In the genomic region with DNA sequence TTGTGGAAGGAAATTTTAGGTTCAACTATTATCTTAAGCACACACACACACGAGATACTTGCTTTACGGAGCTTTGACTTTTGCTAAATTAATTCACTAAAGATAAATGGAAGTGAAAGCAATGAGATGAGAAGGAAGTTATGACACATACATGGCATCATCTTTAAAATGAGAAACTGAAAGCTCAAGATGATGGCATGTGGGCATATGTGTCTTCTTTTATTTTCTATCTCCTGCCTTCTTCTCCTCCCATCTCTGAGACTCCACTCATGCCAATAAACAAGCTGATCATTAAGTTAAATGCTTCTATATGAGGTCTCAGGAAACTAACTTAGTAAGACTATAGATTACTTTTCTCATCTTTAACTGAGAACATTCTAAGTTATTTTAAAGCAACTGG, we compare ENCODE assay signal across 11 cellular contexts.
A peak's percentile ranks its signal among the peaks of the same experiment; 100 is the strongest.
DNase-seq lines count a peak whose midpoint lies in the region; ATAC-seq, FAIRE-seq and TF ChIP-seq lines count a peak whose summit lies in the region.
"Had no signal": no experiment of that assay in that cellular context is flagged by ENCODE, and none has a peak within 500 bp of the region (broad histone marks: within the 10 kb centered on the region; RNA-seq: fewer than 3 reads in every experiment).

No MANE protein-coding gene starts in this region.

- H3K36me3 Mint-ChIP-seq in activated T-helper 1 cell treated with anti-CD3 and anti-CD28 coated beads, Interleukin-12 subunit alpha, Interleukin-12 subunit beta, Interleukin-2, Interleukin-4 antibody, amounts not matched to agents 30 ng/mL and 10 ng/mL and 1 ng/mL, durations not matched to agents 14 hours and 24 hours and 36 hours (ENCODE audit: low read depth): no peaks in the 10 kb centered on the region
- no peaks in the 10 kb centered on the region for H3K36me3 Mint-ChIP-seq in GM23338 (ENCODE audit: low read depth)

- peaks cover 2% of the 10 kb centered on the region for H3K79me2 ChIP-seq in HepG2 (ENCODE audit: insufficient read depth, low read length)
- H3K79me2 ChIP-seq in GM23338 (replicated peaks; ENCODE audit: insufficient read depth): peaks cover 40% of the 10 kb centered on the region

- no peak for TF ChIP-seq CTCF in right lobe of liver (IDR thresholded peaks at IDR 0.05)
- no peak for TF ChIP-seq CTCF in HepG2 (CRISPR knock-in tag; IDR thresholded peaks at IDR 0.05)
- TF ChIP-seq CTCF in GM23338 (conservative IDR thresholded peaks at IDR 0.05; ENCODE audit: low read depth in 2 of 2): no peak

- no peaks in the 10 kb centered on the region for H3K9me3 Mint-ChIP-seq in activated T-helper 1 cell treated with anti-CD3 and anti-CD28 coated beads, Interleukin-12 subunit alpha, Interleukin-12 subunit beta, Interleukin-2, Interleukin-4 antibody, amounts not matched to agents 30 ng/mL and 10 ng/mL and 1 ng/mL, durations not matched to agents 14 hours and 24 hours and 36 hours
- H3K9me3 Mint-ChIP-seq in GM23338: no peaks in the 10 kb centered on the region

- H3K9ac ChIP-seq in HepG2 (ENCODE audit: insufficient read depth, low read depth, low read length): no peak overlapping the region

- H3K9me2 ChIP-seq in GM23338 (ENCODE audit: insufficient read depth): no peaks in the 10 kb centered on the region

- WGBS in right lobe of liver (ENCODE audit: insufficient coverage, low coverage, low lambda C conversion rate, missing lambda C conversion rate): 27% methylated on average over 2 of the region's 2 CpGs
- WGBS in HepG2 (ENCODE audit: low lambda C conversion rate): 91% methylated on average over 2 of the region's 2 CpGs

- H3K27ac Mint-ChIP-seq in activated T-helper 1 cell treated with anti-CD3 and anti-CD28 coated beads, Interleukin-12 subunit alpha, Interleukin-12 subunit beta, Interleukin-2, Interleukin-4 antibody, amounts not matched to agents 30 ng/mL and 10 ng/mL and 1 ng/mL, durations not matched to agents 14 hours and 24 hours and 36 hours: peak overlapping the region; percentile 76
- no peak overlapping the region for H3K27ac Mint-ChIP-seq in GM23338

- BruUV-seq in HepG2 (replicated peaks; lab: Mats Ljungman, UMichigan): no TSS peak

- H3K4me1 ChIP-seq in right lobe of liver: no peaks in the 10 kb centered on the region
- H3K4me1 ChIP-seq in HepG2 (ENCODE audit: insufficient read depth, low read length): peaks cover 7% of the 10 kb centered on the region
- H3K4me1 ChIP-seq in GM23338 (ENCODE audit: insufficient read depth): no peaks in the 10 kb centered on the region

- TF ChIP-seq RAD21 in HepG2 (CRISPR knock-in tag; IDR thresholded peaks at IDR 0.05): no peak

- TF ChIP-seq EP300 in HepG2 (IDR thresholded peaks at IDR 0.05; ENCODE audit: low read depth in 2 of 2, low read length in 2 of 2) (no peak), HepG2 (CRISPR knock-in tag; IDR thresholded peaks at IDR 0.05; ENCODE audit: borderline replicate concordance) (no peak)

- peaks cover 32% of the 10 kb centered on the region for H3K4me1 Mint-ChIP-seq in activated T-helper 1 cell treated with anti-CD3 and anti-CD28 coated beads, Interleukin-12 subunit alpha, Interleukin-12 subunit beta, Interleukin-2, Interleukin-4 antibody, amounts not matched to agents 30 ng/mL and 10 ng/mL and 1 ng/mL, durations not matched to agents 14 hours and 24 hours and 36 hours (ENCODE audit: low read depth)
- peaks cover 5% of the 10 kb centered on the region; the same call in 1 of the 3 replicates for H3K4me1 Mint-ChIP-seq in GM23338

- no peaks in the 10 kb centered on the region for H3K36me3 ChIP-seq in right lobe of liver
- H3K36me3 ChIP-seq in HepG2 (replicated peaks in 1 of 2; ENCODE audit: control insufficient read depth in 1 of 2, insufficient read depth in 2 of 2, low read length in 2 of 2): no peaks in the 10 kb centered on the region
- no peaks in the 10 kb centered on the region for H3K36me3 ChIP-seq in GM23338 (ENCODE audit: insufficient read depth)

- TF ChIP-seq POLR2A in right lobe of liver (IDR thresholded peaks at IDR 0.05): no peak
- TF ChIP-seq POLR2A in HepG2 (IDR thresholded peaks at IDR 0.05; ENCODE audit: insufficient read depth in 1 of 2, low read depth in 2 of 2, low read length in 2 of 2): no peak

- H3K4me3 ChIP-seq in right lobe of liver (no peak overlapping the region), HepG2 (replicated peaks in 1 of 3; ENCODE audit: insufficient read depth in 1 of 3, low read depth in 2 of 3, low read length in 3 of 3) (no peak overlapping the region), GM23338 (no peak overlapping the region)

- in situ Hi-C loops in HepG2 (cut with HindIII; ENCODE audit: extremely low pct_ligation_motif_present, low pct_unique_long_range_greater_than_20kb): loop anchor here (10.0 kb wide), 1 partner anchor 174 kb away; no protein-coding TSS in a partner anchor

- intact Hi-C loops in right lobe of liver (cut with DNase I) (no loop called here), HepG2 (cut with micrococcal nuclease; ENCODE audit: unreplicated experiment) (no loop called here)
- intact Hi-C loops in activated T-helper 1 cell treated with anti-CD3 and anti-CD28 coated beads, Interleukin-12 subunit alpha, Interleukin-12 subunit beta, Interleukin-2, Interleukin-4 antibody, amounts not matched to agents 30 ng/mL and 10 ng/mL and 1 ng/mL, durations not matched to agents 14 hours and 24 hours and 36 hours (cut with micrococcal nuclease): loop anchor here (1.0 to 5.0 kb wide), 8 partner anchors 26 to 499 kb away; partner anchors contain the start of gene MAP1LC3B2

- H2AFZ ChIP-seq in HepG2 (ENCODE audit: low read length) (no peak overlapping the region), GM23338 (no peak overlapping the region)

- no peaks in the 10 kb centered on the region for H3F3A ChIP-seq in GM23338 (replicated peaks; ENCODE audit: low read depth)

- no peaks in the 10 kb centered on the region for H3K9me3 ChIP-seq in right lobe of liver
- no peaks in the 10 kb centered on the region for H3K9me3 ChIP-seq in HepG2 (ENCODE audit: low read length)

- POLR2A ChIA-PET in HepG2 (lab: Yijun Ruan, JAX): interaction anchor here (0.6 kb wide), 1 partner anchor 75 kb away, joined by 3 read pairs; no protein-coding TSS in a partner anchor

- no peak for FAIRE-seq in HepG2 (lab: Jason Lieb, UNC)
- FAIRE-seq: bronchial epithelial cell had no signal

- no peak for DNase-seq in right lobe of liver
- DNase-seq in HepG2 (ENCODE audit: low spot score): no peak
- DNase-seq in activated T-helper 1 cell treated with anti-CD3 and anti-CD28 coated beads, Interleukin-12 subunit alpha, Interleukin-12 subunit beta, Interleukin-2, Interleukin-4 antibody, amounts not matched to agents 30 ng/mL and 10 ng/mL and 1 ng/mL, durations not matched to agents 14 hours and 24 hours and 36 hours (ENCODE audit: low spot score): peak; percentile 2
- no peak for DNase-seq in GM23338 (ENCODE audit: low spot score)
- no peak for DNase-seq in NCI-H226
- DNase-seq in iPS-NIHi11 (ENCODE audit: low spot score): no peak
- DNase-seq: NCI-H146 had no signal

- CTCF ChIA-PET in HepG2 (lab: Yijun Ruan, JAX; ENCODE audit: low intra/inter-chr PET ratio, low total read pairs): no interaction called here

- ATAC-seq in right lobe of liver (peak in 3 of 4 donors; percentile 19 to 61 (median 58)), HepG2 (no peak), HG03139 (IDR thresholded peaks at IDR 0.05; ENCODE audit: unreplicated experiment) (peak; percentile 74), GM23338 (no peak), GM19328 (IDR thresholded peaks at IDR 0.05; ENCODE audit: unreplicated experiment) (no peak)

- H3K4me3 Mint-ChIP-seq in activated T-helper 1 cell treated with anti-CD3 and anti-CD28 coated beads, Interleukin-12 subunit alpha, Interleukin-12 subunit beta, Interleukin-2, Interleukin-4 antibody, amounts not matched to agents 30 ng/mL and 10 ng/mL and 1 ng/mL, durations not matched to agents 14 hours and 24 hours and 36 hours: peak overlapping the region; percentile 61
- H3K4me3 Mint-ChIP-seq in GM23338: no peak overlapping the region

- H3K27me3 ChIP-seq in right lobe of liver: no peaks in the 10 kb centered on the region
- no peaks in the 10 kb centered on the region for H3K27me3 ChIP-seq in HepG2 (ENCODE audit: control insufficient read depth in 1 of 2, insufficient read depth in 2 of 2, low read length in 2 of 2)
- no peaks in the 10 kb centered on the region for H3K27me3 ChIP-seq in GM23338 (ENCODE audit: insufficient read depth)

- H3K4me2 ChIP-seq in HepG2 (ENCODE audit: low read depth, low read length) (no peak overlapping the region), GM23338 (no peak overlapping the region)

- no peaks in the 10 kb centered on the region for H3K27me3 Mint-ChIP-seq in activated T-helper 1 cell treated with anti-CD3 and anti-CD28 coated beads, Interleukin-12 subunit alpha, Interleukin-12 subunit beta, Interleukin-2, Interleukin-4 antibody, amounts not matched to agents 30 ng/mL and 10 ng/mL and 1 ng/mL, durations not matched to agents 14 hours and 24 hours and 36 hours (ENCODE audit: insufficient read depth)
- H3K27me3 Mint-ChIP-seq in GM23338 (ENCODE audit: insufficient read depth, low read depth, poor library complexity): no peaks in the 10 kb centered on the region

- H4K20me1 ChIP-seq in HepG2 (ENCODE audit: insufficient read depth, low read length) (no peaks in the 10 kb centered on the region), GM23338 (replicated peaks; ENCODE audit: insufficient read depth) (0 out of 2 replicates have a peak, but pooled peaks cover 4% of the 10 kb centered on the region)

- H3K27ac ChIP-seq in right lobe of liver: no peak overlapping the region
- no peak overlapping the region for H3K27ac ChIP-seq in HepG2 (ENCODE audit: extremely low read length, insufficient read depth, low read length)
- H3K27ac ChIP-seq in GM23338 (ENCODE audit: low read depth): no peak overlapping the region
- H3K27ac ChIP-seq: C4-2B had no signal

TF ChIP-seq in GM23338, 12 proteins besides CTCF, POLR2A, EP300 and RAD21:
- no peak for TF ChIP-seq ETS1 (IDR thresholded peaks at IDR 0.05)
- TF ChIP-seq POLR2AphosphoS5 (IDR thresholded peaks at IDR 0.05; ENCODE audit: low read depth): no peak
- TF ChIP-seq ZNF114 (CRISPR knock-in tag; IDR thresholded peaks at IDR 0.05): no peak
TF ChIP-seq in GM23338: peak in this region for 0.

Comparison
In these comparisons a context has a peak if more than half of its experiments do, and no peak if none do; other contexts are left out.
1. ATAC-seq: peak in right lobe of liver (3 of 4) and HG03139 (single experiment); none in HepG2 (single experiment), GM23338 (single experiment) and GM19328 (single experiment).